Comparison of ENCODE assay signal across 1 cellular context in the genomic region with DNA sequence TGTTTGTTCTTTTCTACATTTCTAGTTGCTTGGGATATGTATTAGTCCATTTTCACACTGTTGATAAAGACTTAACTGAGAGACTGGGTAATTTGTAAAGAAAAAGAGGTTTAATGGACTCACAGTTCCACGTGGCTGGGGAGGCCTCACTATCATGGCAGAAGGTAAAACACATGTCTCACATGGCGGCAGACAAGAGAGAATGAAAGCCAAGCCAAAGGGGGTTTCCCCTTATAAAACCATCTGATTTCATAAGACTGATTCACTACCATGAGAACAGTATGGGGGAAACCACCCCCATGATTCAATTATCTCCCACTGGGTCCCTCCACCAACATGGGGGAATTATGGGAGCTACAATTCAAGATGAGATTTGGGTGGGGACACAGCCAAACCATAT.
TF ChIP-seq lines count a peak whose summit lies in the region.

No MANE protein-coding gene starts in this region.

TF ChIP-seq in HepG2, 621 proteins besides CTCF, POLR2A, EP300 and RAD21:
- TF ChIP-seq, protein P1, sequence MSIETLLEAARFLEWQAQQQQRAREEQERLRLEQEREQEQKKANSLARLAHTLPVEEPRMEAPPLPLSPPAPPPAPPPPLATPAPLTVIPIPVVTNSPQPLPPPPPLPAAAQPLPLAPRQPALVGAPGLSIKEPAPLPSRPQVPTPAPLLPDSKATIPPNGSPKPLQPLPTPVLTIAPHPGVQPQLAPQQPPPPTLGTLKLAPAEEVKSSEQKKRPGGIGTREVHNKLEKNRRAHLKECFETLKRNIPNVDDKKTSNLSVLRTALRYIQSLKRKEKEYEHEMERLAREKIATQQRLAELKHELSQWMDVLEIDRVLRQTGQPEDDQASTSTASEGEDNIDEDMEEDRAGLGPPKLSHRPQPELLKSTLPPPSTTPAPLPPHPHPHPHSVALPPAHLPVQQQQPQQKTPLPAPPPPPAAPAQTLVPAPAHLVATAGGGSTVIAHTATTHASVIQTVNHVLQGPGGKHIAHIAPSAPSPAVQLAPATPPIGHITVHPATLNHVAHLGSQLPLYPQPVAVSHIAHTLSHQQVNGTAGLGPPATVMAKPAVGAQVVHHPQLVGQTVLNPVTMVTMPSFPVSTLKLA (IDR thresholded peaks at IDR 0.05), result peak; percentile 92
TF ChIP-seq in HepG2: peak in this region for 1; not testable (repeated sequence) for 620.
